Comparison of ENCODE assay signal across 23 cellular contexts in the genomic region with DNA sequence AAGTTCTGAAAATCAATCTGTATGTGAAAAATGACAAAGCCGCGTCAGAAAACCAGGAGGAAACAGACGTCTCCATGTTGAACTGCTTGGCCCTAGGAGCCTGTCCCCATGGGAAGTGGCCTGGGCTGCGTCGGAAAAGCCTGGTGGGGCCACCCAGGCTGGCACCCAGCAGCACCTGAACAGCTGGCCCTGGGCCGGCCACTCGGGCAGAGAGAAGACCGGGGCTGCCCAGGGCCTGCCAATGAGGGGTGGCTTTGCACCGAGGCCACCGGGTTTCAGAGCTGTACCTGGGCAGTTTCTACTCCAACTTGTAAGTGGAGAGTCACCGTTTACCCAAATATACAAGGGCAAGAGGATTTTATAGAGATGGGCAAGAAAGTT. TPM values are rescaled to one million over a fixed set of nuclear protein-coding genes. Genes with fewer than 3 reads are reported as not detected.
DNase-seq lines count a peak whose midpoint lies in the region; ATAC-seq, FAIRE-seq and TF ChIP-seq lines count a peak whose summit lies in the region.
"Had no signal": no experiment of that assay in that cellular context is flagged by ENCODE, and none has a peak within 500 bp of the region (broad histone marks: within the 10 kb centered on the region; RNA-seq: fewer than 3 reads in every experiment).

No MANE protein-coding gene starts in this region.

- no peak overlapping the region for H3K4me3 Mint-ChIP-seq in CD4-positive, alpha-beta T cell
- H3K4me3 Mint-ChIP-seq in stimulated activated effector memory CD8-positive, alpha-beta T cell treated with anti-CD3 and anti-CD28 coated beads, Interleukin-12 subunit alpha, Interleukin-12 subunit beta, amount 100 ng/mL, for 72 hours = no peak overlapping the region
- H3K4me3 Mint-ChIP-seq: activated CD8-positive, alpha-beta T cell treated with anti-CD3 and anti-CD28 coated beads, Interleukin-2, amount 10 ng/mL, durations not matched to agents 7 days and 5 days had no signal

- no peaks in the 10 kb centered on the region for H3K27me3 Mint-ChIP-seq in CD4-positive, alpha-beta T cell
- H3K27me3 Mint-ChIP-seq: CD8-positive, alpha-beta memory T cell had no signal

- 3% methylated on average over 7 of the region's 11 CpGs for WGBS in HepG2 (ENCODE audit: low lambda C conversion rate)
- WGBS in small intestine, 3 donors = 67 to 76% (median 69%) methylated on average over 11 of the region's 11 CpGs

- no peak for TF ChIP-seq RAD21 in HepG2 (CRISPR knock-in tag; IDR thresholded peaks at IDR 0.05)

- H3K36me3 ChIP-seq in HepG2 (replicated peaks in 1 of 2; ENCODE audit: control insufficient read depth in 1 of 2, insufficient read depth in 2 of 2, low read length in 2 of 2) = peaks cover 8 to 30% of the 10 kb centered on the region in 2 experiments; a peak in 4 of 5 replicates
- H3K36me3 ChIP-seq in small intestine (ENCODE audit: control insufficient read depth in 2 of 2, insufficient read depth in 2 of 2, low read length in 2 of 2) = peaks cover 2 to 4% of the 10 kb centered on the region in 2 donors

- CTCF ChIA-PET in CD4-positive, alpha-beta T cell (lab: Charles Lee) = interaction anchor here (1.2 to 3.4 kb wide), 3 partner anchors 29 to 31 kb away, joined by 3 to 12 read pairs (median 3); no protein-coding TSS in a partner anchor
- CTCF ChIA-PET in RWPE1 (lab: Yijun Ruan, JAX) (interaction anchor here (0.5 to 1.4 kb wide), 2 partner anchors 27 to 29 kb away, joined by 3 to 6 read pairs; no protein-coding TSS in a partner anchor), HepG2 (lab: Yijun Ruan, JAX; ENCODE audit: low intra/inter-chr PET ratio, low total read pairs) (no interaction called here)

- H3K27me3 ChIP-seq in CD4-positive, alpha-beta T cell (ENCODE audit: control insufficient read depth, insufficient read depth, low read length) = no peaks in the 10 kb centered on the region
- H3K27me3 ChIP-seq in HepG2 (ENCODE audit: control insufficient read depth in 1 of 2, insufficient read depth in 2 of 2, low read length in 2 of 2) (no peaks in the 10 kb centered on the region), small intestine (ENCODE audit: control insufficient read depth in 2 of 2, insufficient read depth in 2 of 2, low read length in 2 of 2) (no peaks in the 10 kb centered on the region)
- H3K27me3 ChIP-seq: brain microvascular endothelial cell, MG63 had no signal

- H3K27ac Mint-ChIP-seq in CD4-positive, alpha-beta T cell = peak overlapping the region; percentile 53
- no peak overlapping the region for H3K27ac Mint-ChIP-seq in stimulated activated effector memory CD8-positive, alpha-beta T cell treated with anti-CD3 and anti-CD28 coated beads, Interleukin-12 subunit alpha, Interleukin-12 subunit beta, amount 100 ng/mL, for 72 hours
- H3K27ac Mint-ChIP-seq: activated CD8-positive, alpha-beta T cell treated with anti-CD3 and anti-CD28 coated beads, Interleukin-2, amount 10 ng/mL, durations not matched to agents 7 days and 5 days had no signal

- FAIRE-seq in HepG2 (lab: Jason Lieb, UNC) (no peak), small intestine (lab: Jason Lieb, UNC) (no peak)
- FAIRE-seq: colon had no signal

- intact Hi-C loops in CD4-positive, alpha-beta T cell (cut with DNase I, micrococcal nuclease) = loop anchor here (1.0 to 2.0 kb wide), 3 partner anchors 13 to 50 kb away; a partner anchor contains a TSS
- intact Hi-C loops in HepG2 (cut with micrococcal nuclease; ENCODE audit: unreplicated experiment) = loop anchor here (2.0 kb wide), 1 partner anchor 14 kb away; a partner anchor contains a TSS

- POLR2A ChIA-PET in CD4-positive, alpha-beta T cell (lab: Charles Lee) = interaction anchor here (1.6 to 1.8 kb wide), 2 partner anchors 19 to 31 kb away, joined by 7 read pairs; no protein-coding TSS in a partner anchor
- POLR2A ChIA-PET in RWPE1 (lab: Yijun Ruan, JAX; ENCODE audit: low non-redundant PET) (no interaction called here), HepG2 (lab: Yijun Ruan, JAX) (interaction anchor here (1.1 to 5.8 kb wide), 10 partner anchors 9 to 35 kb away, joined by 3 to 124 read pairs (median 14); a partner anchor contains a TSS)

- H3K36me3 Mint-ChIP-seq in CD4-positive, alpha-beta T cell (ENCODE audit: low read depth) = peaks cover 12% of the 10 kb centered on the region
- peaks cover 18% of the 10 kb centered on the region for H3K36me3 Mint-ChIP-seq in stimulated activated effector memory CD8-positive, alpha-beta T cell treated with anti-CD3 and anti-CD28 coated beads, Interleukin-12 subunit alpha, Interleukin-12 subunit beta, amount 100 ng/mL, for 72 hours

- H3K4me3 ChIP-seq in HepG2 (replicated peaks in 1 of 3; ENCODE audit: insufficient read depth in 1 of 3, low read depth in 2 of 3, low read length in 3 of 3) = peak overlapping the region; percentile 53 to 81 (median 73)
- no peak overlapping the region for H3K4me3 ChIP-seq in small intestine (ENCODE audit: low read depth in 1 of 2, low read length in 2 of 2)
- H3K4me3 ChIP-seq: MG63, thoracic aorta had no signal

- no peak overlapping the region for H3K27ac ChIP-seq in CD4-positive, alpha-beta T cell (ENCODE audit: low read depth, low read length)
- peak overlapping the region; percentile 54 for H3K27ac ChIP-seq in RWPE1
- H3K27ac ChIP-seq in HepG2 (ENCODE audit: extremely low read length, insufficient read depth, low read length) = peak overlapping the region; percentile 86
- H3K27ac ChIP-seq in small intestine (ENCODE audit: low read depth in 1 of 2, low read length in 1 of 2) = peak overlapping the region; percentile 41 to 83
- H3K27ac ChIP-seq: brain microvascular endothelial cell, thoracic aorta had no signal

- H3K79me2 ChIP-seq in HepG2 (ENCODE audit: insufficient read depth, low read length) = peaks cover 12% of the 10 kb centered on the region

- TF ChIP-seq EP300 in HepG2 (IDR thresholded peaks at IDR 0.05; ENCODE audit: low read depth in 2 of 2, low read length in 2 of 2) = no peak
- TF ChIP-seq EP300 in HepG2 (CRISPR knock-in tag; IDR thresholded peaks at IDR 0.05; ENCODE audit: borderline replicate concordance) = no peak

- TF ChIP-seq CTCF in CD4-positive, alpha-beta T cell (IDR thresholded peaks at IDR 0.05) = no peak
- TF ChIP-seq CTCF in RWPE1 (conservative IDR thresholded peaks at IDR 0.05; ENCODE audit: low read depth) (no peak), HepG2 (CRISPR knock-in tag; IDR thresholded peaks at IDR 0.05) (no peak)

- BruUV-seq in HepG2 (replicated peaks; lab: Mats Ljungman, UMichigan) = no TSS peak

- H3K9me3 Mint-ChIP-seq in CD4-positive, alpha-beta T cell = no peaks in the 10 kb centered on the region
- no peaks in the 10 kb centered on the region for H3K9me3 Mint-ChIP-seq in stimulated activated effector memory CD8-positive, alpha-beta T cell treated with anti-CD3 and anti-CD28 coated beads, Interleukin-12 subunit alpha, Interleukin-12 subunit beta, amount 100 ng/mL, for 72 hours
- H3K9me3 Mint-ChIP-seq: CD8-positive, alpha-beta memory T cell had no signal

- TF ChIP-seq POLR2A in HepG2 (IDR thresholded peaks at IDR 0.05; ENCODE audit: insufficient read depth in 1 of 2, low read depth in 2 of 2, low read length in 2 of 2) = no peak

- in situ Hi-C loops in HepG2 (cut with HindIII; ENCODE audit: extremely low pct_ligation_motif_present, low pct_unique_long_range_greater_than_20kb) = no loop called here

- peak overlapping the region; percentile 74 for H3K9ac ChIP-seq in HepG2 (ENCODE audit: insufficient read depth, low read depth, low read length)

- H4K20me1 ChIP-seq in HepG2 (ENCODE audit: insufficient read depth, low read length) = 0 out of 2 replicates have a peak, but pooled peaks cover 5% of the 10 kb centered on the region

- ATAC-seq in CD4-positive, alpha-beta T cell (ENCODE audit: poor library complexity) = no peak
- ATAC-seq in HepG2 = peak; percentile 9
- no peak for ATAC-seq in stimulated activated effector memory CD8-positive, alpha-beta T cell treated with anti-CD3 and anti-CD28 coated beads, Interleukin-12 subunit alpha, Interleukin-12 subunit beta, amount 100 ng/mL, for 72 hours
- ATAC-seq: activated CD8-positive, alpha-beta T cell treated with anti-CD3 and anti-CD28 coated beads, Interleukin-2, amount 10 ng/mL, durations not matched to agents 7 days and 5 days had no signal

- H3K4me1 ChIP-seq in HepG2 (ENCODE audit: insufficient read depth, low read length) (peaks cover 38% of the 10 kb centered on the region), small intestine (ENCODE audit: control insufficient read depth in 2 of 2, insufficient read depth in 1 of 2, low read depth in 1 of 2, low read length in 1 of 2) (peaks cover 4 to 13% of the 10 kb centered on the region in 2 donors)

- no peaks in the 10 kb centered on the region for H3K4me1 Mint-ChIP-seq in CD4-positive, alpha-beta T cell (ENCODE audit: low read depth)
- peaks cover 19% of the 10 kb centered on the region for H3K4me1 Mint-ChIP-seq in stimulated activated effector memory CD8-positive, alpha-beta T cell treated with anti-CD3 and anti-CD28 coated beads, Interleukin-12 subunit alpha, Interleukin-12 subunit beta, amount 100 ng/mL, for 72 hours

- no peak overlapping the region for H2AFZ ChIP-seq in HepG2 (ENCODE audit: low read length)

- no peaks in the 10 kb centered on the region for H3K9me3 ChIP-seq in CD4-positive, alpha-beta T cell (ENCODE audit: control insufficient read depth, low read length)
- no peaks in the 10 kb centered on the region for H3K9me3 ChIP-seq in HepG2 (ENCODE audit: low read length)
- no peaks in the 10 kb centered on the region for H3K9me3 ChIP-seq in small intestine (ENCODE audit: control insufficient read depth, low read depth)
- H3K9me3 ChIP-seq: MG63, thoracic aorta had no signal

- no peak for DNase-seq in CD4-positive, alpha-beta T cell
- DNase-seq in RWPE1 (ENCODE audit: low spot score) (no peak), HepG2 (ENCODE audit: low spot score) (no peak), small intestine (no peak), RPMI8226 (no peak), medulla oblongata (ENCODE audit: extremely low spot score) (no peak)
- no peak for DNase-seq in stimulated activated effector memory CD8-positive, alpha-beta T cell treated with anti-CD3 and anti-CD28 coated beads, Interleukin-12 subunit alpha, Interleukin-12 subunit beta, amount 100 ng/mL, for 72 hours (ENCODE audit: low spot score in 2 of 2)
- DNase-seq: activated CD4-positive, CD25-positive, alpha-beta regulatory T cell; activated CD8-positive, alpha-beta T cell treated with anti-CD3 and anti-CD28 coated beads, Interleukin-2, amount 10 ng/mL, durations not matched to agents 7 days and 5 days; activated T-cell treated with anti-CD3 and anti-CD28 coated beads for 4 hours; brain microvascular endothelial cell; mammary epithelial cell; MG63; NCI-H1417 treated with DMSO at 0.1 percent for 48 hours; NCI-H774; nucleus accumbens; stimulated activated CD4-positive, alpha-beta T cell treated with anti-CD3 and anti-CD28 coated beads, Interleukin-4, amount 100 ng/mL, for 1 hour; T1000 had no signal

- H3K4me2 ChIP-seq in HepG2 (ENCODE audit: low read depth, low read length) = peak overlapping the region; percentile 95

RNA-seq across cellular contexts. Expression of a gene that starts 1.1 kb away (rescaled TPM):
- total RNA-seq in CD4-positive, alpha-beta T cell = 10 to 100 TPM; 10.3 to 11.7 TPM
- total RNA-seq in HepG2 (2016; rRNA removed; fragmentation: Illumina TruSeq; extraction: Trizol) = 60.4 and 64.2 TPM in 2 replicates
- 57.8 and 71.7 TPM in 2 replicates for total RNA-seq in HepG2 (2016; cell fraction: cytosol; rRNA removed; fragmentation: Illumina TruSeq; extraction: Trizol; ENCODE audit: low read depth)
- 67.9 and 76.3 TPM in 2 replicates for total RNA-seq in HepG2 (2016; cell fraction: insoluble cytoplasmic fraction; rRNA removed; fragmentation: Illumina TruSeq; extraction: Trizol)
- total RNA-seq in HepG2 (2016; cell fraction: membrane; rRNA removed; fragmentation: Illumina TruSeq; extraction: Trizol) = 58.7 and 70.4 TPM in 2 replicates
- total RNA-seq in HepG2 (2016; cell fraction: nucleus; rRNA removed; fragmentation: Illumina TruSeq; extraction: Trizol) = 36.8 and 40.4 TPM in 2 replicates
- 27.5 and 29.3 TPM in 2 replicates for polyA plus RNA-seq in HepG2 (2011; rRNA removed)
- 32.4 and 52.6 TPM in 2 replicates for polyA plus RNA-seq in HepG2 (2011; cell fraction: cytosol; rRNA removed)
- 38.8 and 43.2 TPM in 2 replicates for polyA plus RNA-seq in HepG2 (2011; cell fraction: nucleus; rRNA removed)
- polyA plus RNA-seq in HepG2 (2012) = 14.1 and 20.9 TPM in 2 replicates
- 45.1 and 62.7 TPM in 2 replicates for polyA plus RNA-seq in HepG2 (2016; cell fraction: cytosol; fragmentation: Illumina TruSeq; extraction: Trizol; ENCODE audit: low read depth)
- polyA plus RNA-seq in HepG2 (2016; cell fraction: insoluble cytoplasmic fraction; fragmentation: Illumina TruSeq; extraction: Trizol; ENCODE audit: low read depth) = 61.9 and 62.9 TPM in 2 replicates
- 48.7 and 50.0 TPM in 2 replicates for polyA plus RNA-seq in HepG2 (2016; cell fraction: membrane; fragmentation: Illumina TruSeq; extraction: Trizol; ENCODE audit: low read depth)
- 39.1 and 50.6 TPM in 2 replicates for polyA plus RNA-seq in HepG2 (2016; cell fraction: nucleus; fragmentation: Illumina TruSeq; extraction: Trizol; ENCODE audit: insufficient read depth, low read depth)
- 5.1 and 15.7 TPM in 2 replicates for polyA minus RNA-seq in HepG2 (2011; rRNA and poly(A)+ RNA removed; ENCODE audit: low replicate concordance)
- 4.8 and 6.5 TPM in 2 replicates for polyA minus RNA-seq in HepG2 (2011; cell fraction: cytosol; rRNA and poly(A)+ RNA removed)
- polyA minus RNA-seq in HepG2 (2011; cell fraction: nucleus; rRNA and poly(A)+ RNA removed) = 34.6 and 37.3 TPM in 2 replicates
- 100 to 1,000 TPM in 2 of 3 donors, 10 to 100 TPM in 1; 89.8 to 320 (median 240) TPM for polyA plus RNA-seq in small intestine

RNA-seq across cellular contexts. Expression of a gene that starts 11.7 kb away (rescaled TPM):
- not detected for total RNA-seq in CD4-positive, alpha-beta T cell
- total RNA-seq in HepG2 (2016; rRNA removed; fragmentation: Illumina TruSeq; extraction: Trizol) = 22.4 and 48.2 TPM in 2 replicates
- total RNA-seq in HepG2 (2016; cell fraction: cytosol; rRNA removed; fragmentation: Illumina TruSeq; extraction: Trizol; ENCODE audit: low read depth) = 14.5 and 19.5 TPM in 2 replicates
- total RNA-seq in HepG2 (2016; cell fraction: insoluble cytoplasmic fraction; rRNA removed; fragmentation: Illumina TruSeq; extraction: Trizol) = 19.1 and 44.0 TPM in 2 replicates
- 12.8 and 15.9 TPM in 2 replicates for total RNA-seq in HepG2 (2016; cell fraction: membrane; rRNA removed; fragmentation: Illumina TruSeq; extraction: Trizol)
- 39.5 and 48.3 TPM in 2 replicates for total RNA-seq in HepG2 (2016; cell fraction: nucleus; rRNA removed; fragmentation: Illumina TruSeq; extraction: Trizol)
- polyA plus RNA-seq in HepG2 (2011; rRNA removed) = 20.8 and 26.7 TPM in 2 replicates
- 32.8 and 46.2 TPM in 2 replicates for polyA plus RNA-seq in HepG2 (2011; cell fraction: cytosol; rRNA removed)
- polyA plus RNA-seq in HepG2 (2011; cell fraction: nucleus; rRNA removed) = 13.6 and 16.7 TPM in 2 replicates
- 18.3 and 22.2 TPM in 2 replicates for polyA plus RNA-seq in HepG2 (2012)
- 25.2 and 25.3 TPM in 2 replicates for polyA plus RNA-seq in HepG2 (2016; cell fraction: cytosol; fragmentation: Illumina TruSeq; extraction: Trizol; ENCODE audit: low read depth)
- polyA plus RNA-seq in HepG2 (2016; cell fraction: insoluble cytoplasmic fraction; fragmentation: Illumina TruSeq; extraction: Trizol; ENCODE audit: low read depth) = 31.2 and 35.2 TPM in 2 replicates
- 21.3 and 23.0 TPM in 2 replicates for polyA plus RNA-seq in HepG2 (2016; cell fraction: membrane; fragmentation: Illumina TruSeq; extraction: Trizol; ENCODE audit: low read depth)
- polyA plus RNA-seq in HepG2 (2016; cell fraction: nucleus; fragmentation: Illumina TruSeq; extraction: Trizol; ENCODE audit: insufficient read depth, low read depth) = 99.8 and 108 TPM in 2 replicates
- polyA minus RNA-seq in HepG2 (2011; rRNA and poly(A)+ RNA removed; ENCODE audit: low replicate concordance) = 11.2 TPM in 1 of 2 replicates, not detected in the other
- 7.7 and 10.1 TPM in 2 replicates for polyA minus RNA-seq in HepG2 (2011; cell fraction: cytosol; rRNA and poly(A)+ RNA removed)
- polyA minus RNA-seq in HepG2 (2011; cell fraction: nucleus; rRNA and poly(A)+ RNA removed) = 2.6 and 4.7 TPM in 2 replicates
- polyA plus RNA-seq in small intestine = 1,000 to 10,000 TPM in 2 of 3 donors, 100 to 1,000 TPM in 1; 284 to 2,052 (median 1,424) TPM
- total RNA-seq: activated CD8-positive, alpha-beta T cell treated with anti-CD3 and anti-CD28 coated beads, Interleukin-2, amount 10 ng/mL, durations not matched to agents 7 days and 5 days; CD8-positive, alpha-beta memory T cell; kidney epithelial cell; mammary epithelial cell; Right ventricle myocardium inferior; thoracic aorta had no signal
- polyA plus RNA-seq: CD8-positive, alpha-beta memory T cell; mammary epithelial cell had no signal

RNA-seq across cellular contexts. Expression of a gene that starts 14.2 kb away (rescaled TPM):
- total RNA-seq in CD4-positive, alpha-beta T cell = 1 to 10 TPM; 7.6 to 8.3 TPM
- 195 and 233 TPM in 2 replicates for total RNA-seq in HepG2 (2016; rRNA removed; fragmentation: Illumina TruSeq; extraction: Trizol)
- 58.3 and 60.5 TPM in 2 replicates for total RNA-seq in HepG2 (2016; cell fraction: cytosol; rRNA removed; fragmentation: Illumina TruSeq; extraction: Trizol; ENCODE audit: low read depth)
- 200 and 225 TPM in 2 replicates for total RNA-seq in HepG2 (2016; cell fraction: insoluble cytoplasmic fraction; rRNA removed; fragmentation: Illumina TruSeq; extraction: Trizol)
- 81.4 and 88.8 TPM in 2 replicates for total RNA-seq in HepG2 (2016; cell fraction: membrane; rRNA removed; fragmentation: Illumina TruSeq; extraction: Trizol)
- 65.2 and 65.6 TPM in 2 replicates for total RNA-seq in HepG2 (2016; cell fraction: nucleus; rRNA removed; fragmentation: Illumina TruSeq; extraction: Trizol)
- polyA plus RNA-seq in HepG2 (2011; rRNA removed) = 26.4 and 32.7 TPM in 2 replicates
- polyA plus RNA-seq in HepG2 (2011; cell fraction: cytosol; rRNA removed) = 39.1 and 41.3 TPM in 2 replicates
- 37.3 and 39.0 TPM in 2 replicates for polyA plus RNA-seq in HepG2 (2011; cell fraction: nucleus; rRNA removed)
- 79.9 and 84.4 TPM in 2 replicates for polyA plus RNA-seq in HepG2 (2012)
- polyA plus RNA-seq in HepG2 (2016; cell fraction: cytosol; fragmentation: Illumina TruSeq; extraction: Trizol; ENCODE audit: low read depth) = 60.4 and 63.0 TPM in 2 replicates
- polyA plus RNA-seq in HepG2 (2016; cell fraction: insoluble cytoplasmic fraction; fragmentation: Illumina TruSeq; extraction: Trizol; ENCODE audit: low read depth) = 218 and 228 TPM in 2 replicates
- 63.2 and 68.6 TPM in 2 replicates for polyA plus RNA-seq in HepG2 (2016; cell fraction: membrane; fragmentation: Illumina TruSeq; extraction: Trizol; ENCODE audit: low read depth)
- 101 and 107 TPM in 2 replicates for polyA plus RNA-seq in HepG2 (2016; cell fraction: nucleus; fragmentation: Illumina TruSeq; extraction: Trizol; ENCODE audit: insufficient read depth, low read depth)
- polyA minus RNA-seq in HepG2 (2011; rRNA and poly(A)+ RNA removed; ENCODE audit: low replicate concordance) = 32.0 and 52.6 TPM in 2 replicates
- 27.8 and 30.0 TPM in 2 replicates for polyA minus RNA-seq in HepG2 (2011; cell fraction: cytosol; rRNA and poly(A)+ RNA removed)
- 8.9 and 9.3 TPM in 2 replicates for polyA minus RNA-seq in HepG2 (2011; cell fraction: nucleus; rRNA and poly(A)+ RNA removed)
- 100 to 1,000 TPM; 190 to 371 (median 260) TPM for polyA plus RNA-seq in small intestine

RNA-seq across cellular contexts. Expression of a gene that starts 20.2 kb away (rescaled TPM):
- total RNA-seq in CD4-positive, alpha-beta T cell = 1 to 10 TPM; 1.9 to 2.6 TPM
- 0.49 and 0.52 TPM in 2 replicates for total RNA-seq in HepG2 (2016; rRNA removed; fragmentation: Illumina TruSeq; extraction: Trizol)
- not detected in 2 replicates for total RNA-seq in HepG2 (2016; cell fraction: cytosol; rRNA removed; fragmentation: Illumina TruSeq; extraction: Trizol; ENCODE audit: low read depth)
- 0.49 and 0.54 TPM in 2 replicates for total RNA-seq in HepG2 (2016; cell fraction: insoluble cytoplasmic fraction; rRNA removed; fragmentation: Illumina TruSeq; extraction: Trizol)
- 0.12 TPM in 1 of 2 replicates, not detected in the other for total RNA-seq in HepG2 (2016; cell fraction: membrane; rRNA removed; fragmentation: Illumina TruSeq; extraction: Trizol)
- 0.41 and 0.78 TPM in 2 replicates for total RNA-seq in HepG2 (2016; cell fraction: nucleus; rRNA removed; fragmentation: Illumina TruSeq; extraction: Trizol)
- polyA plus RNA-seq in HepG2 (2011; rRNA removed) = 0.77 and 1.1 TPM in 2 replicates
- polyA plus RNA-seq in HepG2 (2011; cell fraction: cytosol; rRNA removed) = 0.56 and 0.72 TPM in 2 replicates
- 3.9 and 4.7 TPM in 2 replicates for polyA plus RNA-seq in HepG2 (2011; cell fraction: nucleus; rRNA removed)
- 1.2 and 1.4 TPM in 2 replicates for polyA plus RNA-seq in HepG2 (2012)
- 0.16 TPM in 2 replicates for polyA plus RNA-seq in HepG2 (2016; cell fraction: cytosol; fragmentation: Illumina TruSeq; extraction: Trizol; ENCODE audit: low read depth)
- polyA plus RNA-seq in HepG2 (2016; cell fraction: insoluble cytoplasmic fraction; fragmentation: Illumina TruSeq; extraction: Trizol; ENCODE audit: low read depth) = 0.50 and 0.56 TPM in 2 replicates
- 0.11 TPM in 1 of 2 replicates, not detected in the other for polyA plus RNA-seq in HepG2 (2016; cell fraction: membrane; fragmentation: Illumina TruSeq; extraction: Trizol; ENCODE audit: low read depth)
- polyA plus RNA-seq in HepG2 (2016; cell fraction: nucleus; fragmentation: Illumina TruSeq; extraction: Trizol; ENCODE audit: insufficient read depth, low read depth) = 2.0 and 2.2 TPM in 2 replicates
- 1.7 TPM in 1 of 2 replicates, not detected in the other for polyA minus RNA-seq in HepG2 (2011; rRNA and poly(A)+ RNA removed; ENCODE audit: low replicate concordance)
- polyA minus RNA-seq in HepG2 (2011; cell fraction: cytosol; rRNA and poly(A)+ RNA removed) = not detected in 2 replicates
- polyA minus RNA-seq in HepG2 (2011; cell fraction: nucleus; rRNA and poly(A)+ RNA removed) = 0.99 and 1.2 TPM in 2 replicates
- polyA plus RNA-seq in small intestine = 10 to 100 TPM in 2 of 3 donors, 1 to 10 TPM in 1; 7.9 to 40.8 (median 12.3) TPM

RNA-seq across cellular contexts. Expression of a gene that starts 22.2 kb away (rescaled TPM):
- total RNA-seq in CD4-positive, alpha-beta T cell = 1 to 10 TPM; 3.8 to 3.9 TPM
- not detected in 2 replicates for total RNA-seq in HepG2 (2016; rRNA removed; fragmentation: Illumina TruSeq; extraction: Trizol)
- total RNA-seq in HepG2 (2016; cell fraction: cytosol; rRNA removed; fragmentation: Illumina TruSeq; extraction: Trizol; ENCODE audit: low read depth) = not detected in 2 replicates
- total RNA-seq in HepG2 (2016; cell fraction: insoluble cytoplasmic fraction; rRNA removed; fragmentation: Illumina TruSeq; extraction: Trizol) = not detected in 2 replicates
- total RNA-seq in HepG2 (2016; cell fraction: membrane; rRNA removed; fragmentation: Illumina TruSeq; extraction: Trizol) = not detected in 2 replicates
- total RNA-seq in HepG2 (2016; cell fraction: nucleus; rRNA removed; fragmentation: Illumina TruSeq; extraction: Trizol) = not detected in 2 replicates
- polyA plus RNA-seq in HepG2 (2011; rRNA removed) (0.08 and 0.21 TPM in 2 replicates), small intestine (1 to 10 TPM in 1 of 3 donors, not detected in 2; 3.0 TPM)
- polyA plus RNA-seq in HepG2 (2011; cell fraction: cytosol; rRNA removed) = 0.12 and 0.31 TPM in 2 replicates
- polyA plus RNA-seq in HepG2 (2011; cell fraction: nucleus; rRNA removed) = 0.50 and 0.55 TPM in 2 replicates
- 0.23 and 0.35 TPM in 2 replicates for polyA plus RNA-seq in HepG2 (2012)
- polyA plus RNA-seq in HepG2 (2016; cell fraction: cytosol; fragmentation: Illumina TruSeq; extraction: Trizol; ENCODE audit: low read depth) = not detected in 2 replicates
- polyA plus RNA-seq in HepG2 (2016; cell fraction: insoluble cytoplasmic fraction; fragmentation: Illumina TruSeq; extraction: Trizol; ENCODE audit: low read depth) = not detected in 2 replicates
- not detected in 2 replicates for polyA plus RNA-seq in HepG2 (2016; cell fraction: membrane; fragmentation: Illumina TruSeq; extraction: Trizol; ENCODE audit: low read depth)
- not detected in 2 replicates for polyA plus RNA-seq in HepG2 (2016; cell fraction: nucleus; fragmentation: Illumina TruSeq; extraction: Trizol; ENCODE audit: insufficient read depth, low read depth)
- 0.12 TPM in 1 of 2 replicates, not detected in the other for polyA minus RNA-seq in HepG2 (2011; rRNA and poly(A)+ RNA removed; ENCODE audit: low replicate concordance)
- not detected in 2 replicates for polyA minus RNA-seq in HepG2 (2011; cell fraction: cytosol; rRNA and poly(A)+ RNA removed)
- not detected in 2 replicates for polyA minus RNA-seq in HepG2 (2011; cell fraction: nucleus; rRNA and poly(A)+ RNA removed)
- total RNA-seq: activated CD8-positive, alpha-beta T cell treated with anti-CD3 and anti-CD28 coated beads, Interleukin-2, amount 10 ng/mL, durations not matched to agents 7 days and 5 days; mammary epithelial cell; Right ventricle myocardium inferior; thoracic aorta had no signal
- polyA plus RNA-seq: mammary epithelial cell had no signal

Comparison
In these comparisons a context has a peak if more than half of its experiments do, and no peak if none do; other contexts are left out.
1. H3K4me3 ChIP-seq: peak in HepG2 (3 of 3); none in small intestine (0 of 2).
2. RNA of a gene that starts 11.7 kb away (total RNA-seq): 12.8 to 48.3 TPM in HepG2; not detected in CD4-positive, alpha-beta T cell; every median in the first group is over 10 times any median in the second.
3. RNA of a gene that starts 14.2 kb away (total RNA-seq): 58.3 to 233 TPM in HepG2; 7.6 to 8.3 TPM in CD4-positive, alpha-beta T cell; every median in the first group is over 4 times any median in the second.